ENCODE assay signal across 27 cellular contexts in the genomic region with DNA sequence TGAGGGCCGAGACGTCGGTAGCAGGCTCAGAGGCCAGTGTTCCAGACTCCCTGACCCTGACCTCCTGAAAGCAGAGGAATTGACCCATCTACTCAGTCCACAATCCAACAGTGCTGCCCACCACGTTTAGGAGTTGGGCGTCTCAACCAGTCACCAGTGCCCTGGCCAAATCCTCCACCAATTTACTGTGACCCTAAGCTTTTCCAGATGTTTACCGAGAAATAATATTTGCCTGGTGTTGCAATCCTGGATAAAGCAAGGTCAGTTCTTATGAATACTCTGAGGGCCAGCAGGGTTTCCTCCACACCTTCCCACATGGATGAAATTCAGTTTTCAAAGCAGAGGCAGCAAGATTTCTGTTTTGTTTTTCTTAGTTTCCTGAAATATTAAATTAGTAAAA. TPM values are rescaled to one million over a fixed set of nuclear protein-coding genes. Genes with fewer than 3 reads are reported as not detected.
A peak's percentile ranks its signal among the peaks of the same experiment; 100 is the strongest.
DNase-seq lines count a peak whose midpoint lies in the region; ATAC-seq and TF ChIP-seq lines count a peak whose summit lies in the region.
"Had no signal": no experiment of that assay in that cellular context is flagged by ENCODE, and none has a peak within 500 bp of the region (broad histone marks: within the 10 kb centered on the region; RNA-seq: fewer than 3 reads in every experiment).

No MANE protein-coding gene starts in this region.

- no peak overlapping the region for H2AFZ ChIP-seq in GM23248

- H3F3A ChIP-seq in GM23248 (ENCODE audit: insufficient read depth): no peaks in the 10 kb centered on the region

- no peaks in the 10 kb centered on the region for H4K20me1 ChIP-seq in GM23248 (ENCODE audit: insufficient read depth)

- intact Hi-C loops in breast epithelium (cut with DNase I; ENCODE audit: low total_unique reads): loop anchor here (5.0 kb wide), 1 partner anchor 84 kb away; no protein-coding TSS in a partner anchor
- intact Hi-C loops in MCF 10A (cut with micrococcal nuclease): no loop called here
- intact Hi-C loops in gastrocnemius medialis (cut with DNase I; ENCODE audit: low total_unique reads): no loop called here
- intact Hi-C loops in posterior vena cava (cut with DNase I): no loop called here

- no peak overlapping the region for H3K27ac Mint-ChIP-seq in MCF 10A (ENCODE audit: low read depth, unreplicated experiment)
- H3K27ac Mint-ChIP-seq: CD8-positive, alpha-beta T cell had no signal

- H3K4me2 ChIP-seq in GM23248 (ENCODE audit: unreplicated experiment): no peak overlapping the region
- H3K4me2 ChIP-seq: KMS-11 had no signal

- no peak overlapping the region for H3K9ac ChIP-seq in GM23248
- H3K9ac ChIP-seq: KMS-11 had no signal

- H3K9me3 ChIP-seq in breast epithelium: peaks cover 0 to 4% of the 10 kb centered on the region in 2 donors
- H3K9me3 ChIP-seq in GM23248 (ENCODE audit: low read depth): no peaks in the 10 kb centered on the region
- H3K9me3 ChIP-seq in gastrocnemius medialis: no peaks in the 10 kb centered on the region
- H3K9me3 ChIP-seq: SJSA1 had no signal

- no peaks in the 10 kb centered on the region for H3K9me3 Mint-ChIP-seq in MCF 10A (ENCODE audit: unreplicated experiment)
- H3K9me3 Mint-ChIP-seq: CD8-positive, alpha-beta T cell had no signal

- DNase-seq in breast epithelium (ENCODE audit: low spot score in 2 of 2): no peak
- no peak for DNase-seq in MCF 10A (ENCODE audit: unreplicated experiment)
- peak; percentile 24 for DNase-seq in GM23248
- peak; percentile 24 for DNase-seq in fibroblast of the conjunctiva (ENCODE audit: low read depth)
- DNase-seq in gastrocnemius medialis: peak in 1 of 2 donors; percentile 35
- no peak for DNase-seq in posterior vena cava (ENCODE audit: low spot score)
- DNase-seq in COR-L47 (lab: John Stamatoyannopoulos, UW): no peak
- DNase-seq in GM19240 (ENCODE audit: insufficient read length, low spot score): no peak
- DNase-seq: ACHN, AML-193, C1 segment of cervical spinal cord, Calu3, DMS153, GOT3, HCEC 1CT, IMR-90, NCI-H1105, NCI-H146, NCI-H2081, NCI-H2171, NCI-H345, NCI-H524 had no signal

- H3K27me3 Mint-ChIP-seq in MCF 10A (ENCODE audit: insufficient read depth, unreplicated experiment): no peaks in the 10 kb centered on the region

- TF ChIP-seq POLR2A in breast epithelium (IDR thresholded peaks at IDR 0.05): no peak
- no peak for TF ChIP-seq POLR2A in gastrocnemius medialis (IDR thresholded peaks at IDR 0.05)

- peak; percentile 43 to 53 for ATAC-seq in gastrocnemius medialis
- ATAC-seq: CD8-positive, alpha-beta T cell; Panc1 had no signal

- H3K36me3 ChIP-seq in breast epithelium (no peaks in the 10 kb centered on the region), GM23248 (ENCODE audit: low read depth) (no peaks in the 10 kb centered on the region), gastrocnemius medialis (no peaks in the 10 kb centered on the region)
- H3K36me3 ChIP-seq: SJSA1 had no signal

- no TSS peak for BruUV-seq in MCF 10A (replicated peaks; lab: Mats Ljungman, UMichigan)

- CTCF ChIA-PET in MCF 10A (lab: Yijun Ruan, JAX): no interaction called here

- no peaks in the 10 kb centered on the region for H3K4me1 Mint-ChIP-seq in MCF 10A (ENCODE audit: insufficient read depth, unreplicated experiment)

- no peaks in the 10 kb centered on the region for H3K27me3 ChIP-seq in breast epithelium
- H3K27me3 ChIP-seq in GM23248 (replicated peaks; ENCODE audit: insufficient read depth): no peaks in the 10 kb centered on the region
- no peaks in the 10 kb centered on the region for H3K27me3 ChIP-seq in gastrocnemius medialis

- H3K4me1 ChIP-seq in breast epithelium (peaks cover 0 to 6% of the 10 kb centered on the region in 2 donors), GM23248 (ENCODE audit: insufficient read depth) (no peaks in the 10 kb centered on the region), gastrocnemius medialis (peaks cover 9 to 15% of the 10 kb centered on the region in 2 donors)
- H3K4me1 ChIP-seq: SJSA1 had no signal

- POLR2A ChIA-PET in MCF 10A (lab: Yijun Ruan, JAX): no interaction called here

- H3K27ac ChIP-seq in breast epithelium (peak overlapping the region; percentile 54 to 85), GM23248 (no peak overlapping the region), gastrocnemius medialis (peak overlapping the region; percentile 22 to 57 (median 52))
- H3K27ac ChIP-seq: 22Rv1, KMS-11, SJSA1 had no signal

- H3K36me3 Mint-ChIP-seq in MCF 10A (ENCODE audit: insufficient read depth, unreplicated experiment): no peaks in the 10 kb centered on the region
- H3K36me3 Mint-ChIP-seq: CD8-positive, alpha-beta T cell had no signal

- WGBS in GM23248 (ENCODE audit: low coverage in 1 of 2, low lambda C conversion rate in 2 of 2, missing lambda C conversion rate in 2 of 2), 2 experiments: 11 to 24% methylated on average over 6 of the region's 6 CpGs

- in situ Hi-C loops in GM23248 (cut with MboI): no loop called here
- in situ Hi-C loops in gastrocnemius medialis (cut with MboI; ENCODE audit: low sequenced_read_pairs in 4 of 4): loop anchor here in 1 of 4 donors (25.0 kb wide), 1 partner anchor 246 kb away; no protein-coding TSS in a partner anchor

- H3K4me3 ChIP-seq in breast epithelium (no peak overlapping the region), GM23248 (no peak overlapping the region), gastrocnemius medialis (no peak overlapping the region)
- H3K4me3 ChIP-seq: SJSA1 had no signal

- H3K4me3 Mint-ChIP-seq in MCF 10A (ENCODE audit: unreplicated experiment): no peak overlapping the region
- H3K4me3 Mint-ChIP-seq: CD8-positive, alpha-beta T cell had no signal

- H3K9me2 ChIP-seq in GM23248 (ENCODE audit: insufficient read depth): no peaks in the 10 kb centered on the region

- no peak for TF ChIP-seq CTCF in breast epithelium (IDR thresholded peaks at IDR 0.05)
- TF ChIP-seq CTCF in MCF 10A (IDR thresholded peaks at IDR 0.05; ENCODE audit: unreplicated experiment): no peak
- no peak for TF ChIP-seq CTCF in gastrocnemius medialis (IDR thresholded peaks at IDR 0.05 in 4 of 5, conservative IDR thresholded peaks at IDR 0.05 in 1 of 5)

- no peaks in the 10 kb centered on the region for H3K79me2 ChIP-seq in GM23248 (ENCODE audit: insufficient read depth)

RNA-seq across cellular contexts. Expression of gene APOD, which starts 7.5 kb away (rescaled TPM):
- total RNA-seq in breast epithelium (1,000 to 10,000 TPM in 2 of 3 donors, 100 to 1,000 TPM in 1; 651 to 2,224 (median 1,247) TPM), MCF 10A (2022) (0.83 and 1.9 TPM in 2 replicates), gastrocnemius medialis (100 to 1,000 TPM; 602 to 801 (median 626) TPM), posterior vena cava (100 to 1,000 TPM; 221 to 388 TPM)
- total RNA-seq in GM23248 (2014; rRNA removed; shearing (Covaris generic)): 0.97 TPM in 1 of 2 replicates, not detected in the other
- polyA plus RNA-seq in GM23248 (2016; fragmentation: Nextera tagmentation; extraction: Ambion mirVana): 3.7 and 4.7 TPM in 2 replicates
- total RNA-seq: Calu3; CD8-positive, alpha-beta T cell; IMR-90; SJSA1 had no signal

RNA-seq across cellular contexts. Expression of gene PPP1R2, which starts 48.1 kb away (rescaled TPM):
- total RNA-seq in breast epithelium (10 to 100 TPM; 44.8 to 65.7 (median 61.6) TPM), MCF 10A (2022) (53.0 and 68.6 TPM in 2 replicates), gastrocnemius medialis (100 to 1,000 TPM in 3 of 4 donors, 10 to 100 TPM in 1; 80.6 to 133 (median 108) TPM), posterior vena cava (10 to 100 TPM; 56.7 to 62.6 TPM)
- 50.9 and 52.4 TPM in 2 replicates for total RNA-seq in GM23248 (2014; rRNA removed; shearing (Covaris generic))
- polyA plus RNA-seq in GM23248 (2016; fragmentation: Nextera tagmentation; extraction: Ambion mirVana): 55.8 and 68.2 TPM in 2 replicates

Comparison
In these comparisons a context has a peak if more than half of its experiments do, and no peak if none do; other contexts are left out.
1. RNA of gene APOD, which starts 7.5 kb away (total RNA-seq): 651 to 2,224 TPM in breast epithelium, 602 to 801 TPM in gastrocnemius medialis and 221 to 388 TPM in posterior vena cava; 0.83 to 1.9 TPM in MCF 10A and 0.97 TPM in GM23248; every median in the first group is over 10 times any median in the second.
2. DNase-seq: peak in GM23248 (single experiment) and fibroblast of the conjunctiva (single experiment); none in breast epithelium (0 of 2), MCF 10A (single experiment), posterior vena cava (single experiment), COR-L47 (single experiment) and GM19240 (single experiment).